In the genomic region with DNA sequence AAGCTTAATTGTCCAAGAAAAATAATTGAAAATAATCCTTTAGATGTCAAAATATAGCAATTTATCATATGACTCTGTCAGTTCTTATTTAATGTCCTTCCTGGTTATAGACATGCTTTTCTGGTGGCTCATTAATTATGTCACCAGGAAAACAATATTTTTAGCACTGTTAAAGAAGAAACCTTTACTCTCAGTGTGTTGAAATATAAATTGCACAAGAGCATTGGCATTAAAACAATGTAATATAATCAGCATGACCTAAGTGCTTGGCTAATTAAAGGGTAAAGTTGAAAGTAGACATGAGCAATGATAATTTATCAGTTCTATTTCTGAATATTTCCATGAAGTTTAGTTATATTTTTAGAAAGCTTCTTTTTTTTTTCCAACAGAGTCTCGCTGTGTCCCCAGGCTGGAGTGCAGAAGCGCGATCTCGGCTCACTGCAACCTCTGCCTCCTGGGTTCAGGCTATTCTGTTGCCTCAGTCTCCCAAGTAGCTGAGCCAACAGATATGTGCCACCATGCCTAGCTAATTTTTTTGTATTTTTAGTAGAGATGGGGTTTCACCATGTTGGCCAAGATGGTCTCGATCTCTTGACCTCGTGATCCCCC, we compare ENCODE assay signal across 15 cellular contexts.
DNase-seq lines count a peak whose midpoint lies in the region; ATAC-seq, FAIRE-seq and TF ChIP-seq lines count a peak whose summit lies in the region.
"Had no signal": no experiment of that assay in that cellular context is flagged by ENCODE, and none has a peak within 500 bp of the region (broad histone marks: within the 10 kb centered on the region; RNA-seq: fewer than 3 reads in every experiment).

No MANE protein-coding gene starts in this region.

- no peak overlapping the region for H2AFZ ChIP-seq in HepG2 (ENCODE audit: low read length)
- H2AFZ ChIP-seq: PC-9 had no signal

- 79% methylated on average over 6 of the region's 6 CpGs for WGBS in liver
- WGBS in HepG2 (ENCODE audit: low lambda C conversion rate) = 19% methylated on average over 6 of the region's 6 CpGs
- 54% methylated on average over 6 of the region's 6 CpGs for WGBS in right cardiac atrium

- intact Hi-C loops in HepG2 (cut with micrococcal nuclease; ENCODE audit: unreplicated experiment) = no loop called here
- intact Hi-C loops in right cardiac atrium (cut with DNase I) = no loop called here

- H4K20me1 ChIP-seq in HepG2 (ENCODE audit: insufficient read depth, low read length) = no peaks in the 10 kb centered on the region

- CTCF ChIA-PET in HepG2 (lab: Yijun Ruan, JAX; ENCODE audit: low intra/inter-chr PET ratio, low total read pairs) = no interaction called here

- H3K27ac ChIP-seq in liver (ENCODE audit: low read depth in 1 of 2, low read length in 2 of 2) = no peak overlapping the region
- H3K27ac ChIP-seq in HepG2 (ENCODE audit: extremely low read length, insufficient read depth, low read length) = no peak overlapping the region
- H3K27ac ChIP-seq in right cardiac atrium (ENCODE audit: low read length) = peak overlapping the region; percentile 17
- no peak overlapping the region for H3K27ac ChIP-seq in substantia nigra (ENCODE audit: low read depth, low read length, poor library complexity, severe bottlenecking)
- H3K27ac ChIP-seq: PC-9 had no signal

- H3K9me3 ChIP-seq in liver (ENCODE audit: control insufficient read depth in 4 of 4, low read length in 3 of 4) (no peaks in the 10 kb centered on the region), HepG2 (ENCODE audit: low read length) (peaks cover 12% of the 10 kb centered on the region), right cardiac atrium (ENCODE audit: control insufficient read depth, low read length) (no peaks in the 10 kb centered on the region)

- POLR2A ChIA-PET in HepG2 (lab: Yijun Ruan, JAX) = no interaction called here

- no peak for TF ChIP-seq RAD21 in liver (IDR thresholded peaks at IDR 0.05)
- TF ChIP-seq RAD21 in HepG2 (CRISPR knock-in tag; IDR thresholded peaks at IDR 0.05) = no peak

- TF ChIP-seq CTCF in liver (IDR thresholded peaks at IDR 0.05; ENCODE audit: low read depth, low read length, missing input control) (no peak), HepG2 (CRISPR knock-in tag; IDR thresholded peaks at IDR 0.05) (no peak)

- H3K27me3 ChIP-seq in liver (ENCODE audit: control insufficient read depth in 4 of 4, insufficient read depth in 4 of 4, low read length in 3 of 4) (no peaks in the 10 kb centered on the region), HepG2 (ENCODE audit: control insufficient read depth in 1 of 2, insufficient read depth in 2 of 2, low read length in 2 of 2) (no peaks in the 10 kb centered on the region), right cardiac atrium (ENCODE audit: control insufficient read depth, insufficient read depth) (no peaks in the 10 kb centered on the region)

- no peak for FAIRE-seq in HepG2 (lab: Jason Lieb, UNC)
- FAIRE-seq: H54 had no signal

- H3K36me3 ChIP-seq in liver (ENCODE audit: control insufficient read depth in 4 of 4, insufficient read depth in 3 of 4, low read depth in 1 of 4, low read length in 3 of 4) (no peaks in the 10 kb centered on the region), HepG2 (replicated peaks in 1 of 2; ENCODE audit: control insufficient read depth in 1 of 2, insufficient read depth in 2 of 2, low read length in 2 of 2) (no peaks in the 10 kb centered on the region)

- H3K9ac ChIP-seq in liver (ENCODE audit: low read depth in 1 of 2, low read length in 2 of 2) (no peak overlapping the region), HepG2 (ENCODE audit: insufficient read depth, low read depth, low read length) (no peak overlapping the region)

- no peak for TF ChIP-seq POLR2A in HepG2 (IDR thresholded peaks at IDR 0.05; ENCODE audit: insufficient read depth in 1 of 2, low read depth in 2 of 2, low read length in 2 of 2)

- H3K4me1 ChIP-seq in liver (ENCODE audit: control insufficient read depth in 4 of 4, insufficient read depth in 4 of 4, low read length in 3 of 4) (no peaks in the 10 kb centered on the region), HepG2 (ENCODE audit: insufficient read depth, low read length) (no peaks in the 10 kb centered on the region), right cardiac atrium (ENCODE audit: control insufficient read depth, insufficient read depth, low read length) (no peaks in the 10 kb centered on the region)

- no peak overlapping the region for H3K4me2 ChIP-seq in HepG2 (ENCODE audit: low read depth, low read length)
- H3K4me2 ChIP-seq: PC-9 had no signal

- in situ Hi-C loops in HepG2 (cut with HindIII; ENCODE audit: extremely low pct_ligation_motif_present, low pct_unique_long_range_greater_than_20kb) = no loop called here

- TF ChIP-seq EP300 in HepG2 (IDR thresholded peaks at IDR 0.05; ENCODE audit: low read depth in 2 of 2, low read length in 2 of 2) (no peak), HepG2 (CRISPR knock-in tag; IDR thresholded peaks at IDR 0.05; ENCODE audit: borderline replicate concordance) (no peak)

- ATAC-seq in HepG2 (no peak), esophagus mucosa (peak; percentile 23), right cardiac atrium (peak; percentile 77 to 85)

- no peak for DNase-seq in HepG2 (ENCODE audit: low spot score)
- DNase-seq in right cardiac atrium = peak in 2 of 3 donors; percentile 14 to 44
- no peak for DNase-seq in GOT3 (lab: John Stamatoyannopoulos, UW)
- no peak for DNase-seq in substantia nigra (lab: John Stamatoyannopoulos, UW)
- no peak for DNase-seq in NCI-H446 treated with DMSO at 0.1 percent for 48 hours (lab: John Stamatoyannopoulos, UW)
- DNase-seq in SIG-M5 treated with dmso at 0.1 percent for 504 hours (lab: John Stamatoyannopoulos, UW; ENCODE audit: unreplicated experiment) = no peak
- DNase-seq: AML-193, NCI-H1092 treated with DMSO at 0.1 percent for 48 hours, NCI-H187, NCI-H446, NCI-H774 had no signal

- no TSS peak for BruUV-seq in HepG2 (replicated peaks; lab: Mats Ljungman, UMichigan)

- H3K4me3 ChIP-seq in liver (ENCODE audit: low read depth in 1 of 3, low read length in 3 of 3) (no peak overlapping the region), HepG2 (replicated peaks in 1 of 3; ENCODE audit: insufficient read depth in 1 of 3, low read depth in 2 of 3, low read length in 3 of 3) (no peak overlapping the region), right cardiac atrium (ENCODE audit: low read length) (no peak overlapping the region)
- H3K4me3 ChIP-seq: PC-9 had no signal

- no peaks in the 10 kb centered on the region for H3K79me2 ChIP-seq in HepG2 (ENCODE audit: insufficient read depth, low read length)

TF ChIP-seq in liver, 16 proteins besides CTCF, POLR2A, EP300 and RAD21:
- TF ChIP-seq NR2F2 (IDR thresholded peaks at IDR 0.05) (peak; percentile 20), JUND (IDR thresholded peaks at IDR 0.05) (no peak)

TF ChIP-seq in HepG2, 621 proteins besides CTCF, POLR2A, EP300 and RAD21:
- TF ChIP-seq EEA1 (CRISPR knock-in tag; IDR thresholded peaks at IDR 0.05; ENCODE audit: borderline replicate concordance) (no peak), ZBTB7A (CRISPR knock-in tag; IDR thresholded peaks at IDR 0.05) (no peak), IKZF4 (CRISPR knock-in tag; IDR thresholded peaks at IDR 0.05; ENCODE audit: borderline replicate concordance, low read depth, not compliant biosample characterization) (no peak), HOXD1 (CRISPR knock-in tag; IDR thresholded peaks at IDR 0.05) (no peak)

Comparison
In these comparisons a context has a peak if more than half of its experiments do, and no peak if none do; other contexts are left out.
1. DNase-seq: peak in right cardiac atrium (2 of 3); none in HepG2 (single experiment), GOT3 (single experiment), substantia nigra (0 of 49), NCI-H446 treated with DMSO at 0.1 percent for 48 hours (single experiment) and SIG-M5 treated with dmso at 0.1 percent for 504 hours (single experiment).